8 cellular contexts compared by ENCODE assay signal in genomic region chr6:81752969-81753708, GRCh38. TPM values are rescaled to one million over a fixed set of nuclear protein-coding genes. Genes with fewer than 3 reads are reported as not detected.
DNase-seq lines count a peak whose midpoint lies in the region; ATAC-seq, FAIRE-seq and TF ChIP-seq lines count a peak whose summit lies in the region.

No MANE protein-coding gene starts in this region.

- H3K36me3 ChIP-seq in HUES48 (ENCODE audit: control insufficient read depth, insufficient read depth, low read length) (no peaks in the 10 kb centered on the region), SJCRH30 (no peaks in the 10 kb centered on the region), neural cell (ENCODE audit: insufficient read depth, low read length) (no peaks in the 10 kb centered on the region)

- no peak for TF ChIP-seq RAD21 in neural cell (conservative IDR thresholded peaks at IDR 0.05)

- peak; percentile 38 for ATAC-seq in GM21447 (IDR thresholded peaks at IDR 0.05; ENCODE audit: unreplicated experiment)
- ATAC-seq in stimulated activated naive CD8-positive, alpha-beta T cell treated with anti-CD3 and anti-CD28 coated beads, Interleukin-15, amount 100 ng/mL, for 72 hours: peak; percentile 52

- no peaks in the 10 kb centered on the region for H3K9me3 Mint-ChIP-seq in stimulated activated naive CD8-positive, alpha-beta T cell treated with anti-CD3 and anti-CD28 coated beads, Interleukin-15, amount 100 ng/mL, for 72 hours

- H3K27me3 Mint-ChIP-seq in stimulated activated naive CD8-positive, alpha-beta T cell treated with anti-CD3 and anti-CD28 coated beads, Interleukin-15, amount 100 ng/mL, for 72 hours: peaks cover 21% of the 10 kb centered on the region

- no peaks in the 10 kb centered on the region for H3F3A ChIP-seq in neural cell (ENCODE audit: insufficient read depth, low read length, poor library complexity, severe bottlenecking)

- TF ChIP-seq CTCF in D721Med (IDR thresholded peaks at IDR 0.05; ENCODE audit: insufficient read depth, missing control alignments) (no peak), foreskin fibroblast (IDR thresholded peaks at IDR 0.05; ENCODE audit: low read depth, low read length) (peak; percentile 17), neural cell (IDR thresholded peaks at IDR 0.05; ENCODE audit: poor library complexity, severe bottlenecking) (no peak)

- H3K27ac ChIP-seq in HUES48 (ENCODE audit: low read depth, low read length): peak overlapping the region; percentile 50
- peak overlapping the region; percentile 54 for H3K27ac ChIP-seq in SJCRH30
- H3K27ac ChIP-seq in neural cell (ENCODE audit: low read length): no peak overlapping the region

- peak; percentile 10 for TF ChIP-seq EP300 in neural cell (conservative IDR thresholded peaks at IDR 0.05; ENCODE audit: poor library complexity, severe bottlenecking)

- FAIRE-seq in D721Med (lab: Jason Lieb, UNC): no peak

- no peaks in the 10 kb centered on the region for H3K79me2 ChIP-seq in neural cell (replicated peaks; ENCODE audit: insufficient read depth, low read length)

- peak overlapping the region; percentile 35 to 87 for H3K27ac Mint-ChIP-seq in stimulated activated naive CD8-positive, alpha-beta T cell treated with anti-CD3 and anti-CD28 coated beads, Interleukin-15, amount 100 ng/mL, for 72 hours

- H3K4me1 ChIP-seq in HUES48 (ENCODE audit: control insufficient read depth, insufficient read depth, low read length) (peaks cover 19% of the 10 kb centered on the region), SJCRH30 (no peaks in the 10 kb centered on the region)

- peaks cover 42% of the 10 kb centered on the region for H3K27me3 ChIP-seq in HUES48 (ENCODE audit: control insufficient read depth, insufficient read depth, low read length)
- H3K27me3 ChIP-seq in SJCRH30: no peaks in the 10 kb centered on the region
- peaks cover 32% of the 10 kb centered on the region for H3K27me3 ChIP-seq in neural cell (ENCODE audit: insufficient read depth, low read depth, low read length)

- peak overlapping the region; percentile 77 for H3K4me3 ChIP-seq in HUES48 (ENCODE audit: low read depth, low read length)
- peak overlapping the region; percentile 86 for H3K4me3 ChIP-seq in SJCRH30
- H3K4me3 ChIP-seq in foreskin fibroblast (ENCODE audit: low read depth in 1 of 2, low read length in 2 of 2): peak overlapping the region; percentile 70 to 87
- peak overlapping the region; percentile 81 for H3K4me3 ChIP-seq in neural cell (ENCODE audit: low read length)

- peaks cover 32% of the 10 kb centered on the region for H3K4me1 Mint-ChIP-seq in stimulated activated naive CD8-positive, alpha-beta T cell treated with anti-CD3 and anti-CD28 coated beads, Interleukin-15, amount 100 ng/mL, for 72 hours

- H2AFZ ChIP-seq in neural cell (ENCODE audit: low read depth, low read length): no peak overlapping the region

- H4K20me1 ChIP-seq in neural cell (ENCODE audit: insufficient read depth): no peaks in the 10 kb centered on the region

- no peaks in the 10 kb centered on the region for H3K9me2 ChIP-seq in neural cell (ENCODE audit: insufficient read depth, low read length)

- 0 out of 2 replicates have a peak overlapping the region, but pooled peaks have one; percentile 34 for H3K9ac ChIP-seq in HUES48 (ENCODE audit: low read depth, low read length)
- H3K9ac ChIP-seq in neural cell (ENCODE audit: low read length): peak overlapping the region; percentile 28

- H3K9me3 ChIP-seq in HUES48 (ENCODE audit: control insufficient read depth, insufficient read depth, low read length): no peaks in the 10 kb centered on the region
- no peaks in the 10 kb centered on the region for H3K9me3 ChIP-seq in SJCRH30 (replicated peaks)
- no peaks in the 10 kb centered on the region for H3K9me3 ChIP-seq in neural cell (ENCODE audit: low read length)

- DNase-seq in D721Med (ENCODE audit: insufficient read length, low spot score): peak; percentile 61
- peak; percentile 71 to 77 for DNase-seq in SJCRH30
- DNase-seq in activated naive CD4-positive, alpha-beta T cell treated with Interleukin-2 at 50 U/mL for 16 hours: peak; percentile 59
- peak; percentile 96 to 99 for DNase-seq in foreskin fibroblast
- DNase-seq in stimulated activated naive CD8-positive, alpha-beta T cell treated with anti-CD3 and anti-CD28 coated beads, Interleukin-15, amount 100 ng/mL, for 72 hours: peak; percentile 55 to 57

- peak overlapping the region; percentile 72 for H3K4me2 ChIP-seq in neural cell (ENCODE audit: low read length)

- peak overlapping the region; percentile 93 to 94 for H3K4me3 Mint-ChIP-seq in stimulated activated naive CD8-positive, alpha-beta T cell treated with anti-CD3 and anti-CD28 coated beads, Interleukin-15, amount 100 ng/mL, for 72 hours

TF ChIP-seq in neural cell, 6 proteins besides CTCF, POLR2A, EP300 and RAD21:
- TF ChIP-seq MXI1 (conservative IDR thresholded peaks at IDR 0.05; ENCODE audit: poor library complexity, severe bottlenecking): peak; percentile 56
- TF ChIP-seq EZH2 (IDR thresholded peaks at IDR 0.05; ENCODE audit: borderline replicate concordance, insufficient read depth, low read length, poor library complexity, severe bottlenecking): no peak
- TF ChIP-seq TAF1 (IDR thresholded peaks at IDR 0.05; ENCODE audit: low read depth): peak; percentile 21
- no peak for TF ChIP-seq REST (IDR thresholded peaks at IDR 0.05; ENCODE audit: borderline replicate concordance)
- peak; percentile 9 for TF ChIP-seq POLR2AphosphoS5 (IDR thresholded peaks at IDR 0.05)

RNA-seq across cellular contexts. Expression of gene TENT5A, which starts 0.7 kb away (rescaled TPM):
- total RNA-seq in SJCRH30 (2014; rRNA removed; shearing (Covaris generic)): 11.5 and 13.0 TPM in 2 replicates
- 0.47 and 0.64 TPM in 2 replicates for polyA plus RNA-seq in neural cell
- 1.4 and 1.5 TPM in 2 replicates for polyA minus RNA-seq in neural cell
